24 cellular contexts compared by ENCODE assay signal in the genomic region with DNA sequence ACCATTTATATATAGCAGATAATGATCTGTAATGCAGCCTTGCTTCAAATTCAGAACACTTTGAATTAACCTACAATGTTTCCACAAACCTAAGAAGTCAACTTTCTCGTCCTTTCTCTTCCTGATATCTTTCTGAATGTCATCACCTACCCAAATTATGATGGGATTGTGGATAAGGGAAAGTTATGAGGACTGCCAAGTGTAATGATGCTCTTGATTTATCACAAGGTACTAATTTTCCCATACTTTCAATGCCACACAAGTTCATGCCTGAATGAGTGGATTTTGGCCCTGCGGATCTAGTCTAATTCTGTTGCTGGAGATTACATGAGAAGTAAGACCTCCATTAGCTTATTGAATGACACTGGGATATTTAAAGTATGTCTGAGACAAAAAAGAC.
DNase-seq lines count a peak whose midpoint lies in the region; ATAC-seq, FAIRE-seq and TF ChIP-seq lines count a peak whose summit lies in the region.
"Had no signal": no experiment of that assay in that cellular context is flagged by ENCODE, and none has a peak within 500 bp of the region (broad histone marks: within the 10 kb centered on the region; RNA-seq: fewer than 3 reads in every experiment).

No MANE protein-coding gene starts in this region.

- no peak for TF ChIP-seq CTCF in uterus (IDR thresholded peaks at IDR 0.05)

- H3K36me3 ChIP-seq in uterus (no peaks in the 10 kb centered on the region), H7 (replicated peaks; ENCODE audit: control insufficient read depth, insufficient read depth, low read length) (no peaks in the 10 kb centered on the region)
- H3K36me3 ChIP-seq: HAP-1 had no signal

- intact Hi-C loops in uterus (cut with DNase I; ENCODE audit: low total_unique reads) = no loop called here

- FAIRE-seq in H54 (lab: Jason Lieb, UNC) = peak; percentile 83
- FAIRE-seq: GM18507 had no signal

- no peaks in the 10 kb centered on the region for H3K4me1 ChIP-seq in uterus

- no peak for ATAC-seq in HG03378 (IDR thresholded peaks at IDR 0.05; ENCODE audit: unreplicated experiment)
- ATAC-seq: Panc1 had no signal

- no peak overlapping the region for H3K4me3 ChIP-seq in uterus
- H3K4me3 ChIP-seq in H7 (ENCODE audit: insufficient read depth, low read depth, low read length) = no peak overlapping the region
- H3K4me3 ChIP-seq: HAP-1 had no signal

- TF ChIP-seq POLR2A in H54 (IDR thresholded peaks at IDR 0.05; ENCODE audit: low read depth, low read length) (no peak), uterus (IDR thresholded peaks at IDR 0.05) (no peak)

- H3K27me3 ChIP-seq in uterus (no peaks in the 10 kb centered on the region), H7 (ENCODE audit: control insufficient read depth, insufficient read depth, low read length) (no peaks in the 10 kb centered on the region)

- no peak for DNase-seq in H54 (ENCODE audit: insufficient read length, low spot score)
- DNase-seq in OCI-M1 (lab: John Stamatoyannopoulos, UW) = peak; percentile 38
- DNase-seq in cerebellar cortex (ENCODE audit: low spot score) = peak; percentile 67
- no peak for DNase-seq in uterus
- DNase-seq in H7 = no peak
- no peak for DNase-seq in DMS79 treated with DMSO at 0.1 percent for 48 hours (lab: John Stamatoyannopoulos, UW)
- DNase-seq: CD4-positive, CD25-positive, alpha-beta regulatory T cell; DMS153; NCI-H1048; NCI-H1417; NCI-H1694; NCI-H2081 treated with DMSO at 0.1 percent for 48 hours; NCI-H2171 treated with DMSO at 0.1 percent for 48 hours; NCI-H446; NCI-H524 treated with DMSO at 0.1 percent for 48 hours; NCI-H774; SHP77; SW 1271 had no signal

- no peaks in the 10 kb centered on the region for H3K9me3 ChIP-seq in uterus
- H3K9me3 ChIP-seq: HAP-1 had no signal

- H3K27ac ChIP-seq in uterus = peak overlapping the region; percentile 44 to 72
- H3K27ac ChIP-seq: KMS-11, RWPE1 had no signal

Comparison
In these comparisons a context has a peak if more than half of its experiments do, and no peak if none do; other contexts are left out.
1. DNase-seq: peak in OCI-M1 (single experiment) and cerebellar cortex (single experiment); none in H54 (single experiment), uterus (0 of 2), H7 (single experiment) and DMS79 treated with DMSO at 0.1 percent for 48 hours (single experiment).